Comparison of ENCODE assay signal across 8 cellular contexts in the genomic region with DNA sequence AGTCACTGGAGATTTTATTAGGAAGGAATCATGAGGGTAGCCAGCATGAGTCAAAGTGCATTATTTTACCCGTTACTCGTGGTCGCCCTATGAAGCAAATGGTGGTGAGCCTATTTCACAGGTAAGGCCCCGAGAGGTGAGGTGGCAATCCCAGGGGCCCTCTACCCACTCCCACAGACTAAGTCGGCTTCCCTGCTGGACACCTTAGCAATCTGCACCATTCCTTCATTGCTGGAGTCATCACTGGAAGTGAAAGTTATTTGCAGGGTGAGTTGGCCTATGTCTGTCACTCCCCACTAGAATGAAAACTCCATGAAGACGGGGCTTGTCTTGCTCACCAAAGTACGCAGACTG. TPM values are rescaled to one million over a fixed set of nuclear protein-coding genes. Genes with fewer than 3 reads are reported as not detected.
A peak's percentile ranks its signal among the peaks of the same experiment; 100 is the strongest.
DNase-seq lines count a peak whose midpoint lies in the region; ATAC-seq and TF ChIP-seq lines count a peak whose summit lies in the region.

No MANE protein-coding gene starts in this region.

- H3K9me3 ChIP-seq in SK-N-SH (no peaks in the 10 kb centered on the region), right lobe of liver (no peaks in the 10 kb centered on the region), subcutaneous abdominal adipose tissue (ENCODE audit: control insufficient read depth in 5 of 5, low read length in 5 of 5) (no peaks in the 10 kb centered on the region), SJCRH30 (replicated peaks) (no peaks in the 10 kb centered on the region)

- H3K79me2 ChIP-seq in SK-N-SH (ENCODE audit: insufficient read depth), result no peaks in the 10 kb centered on the region

- H3K36me3 Mint-ChIP-seq in activated T-helper 17 cell treated with anti-CD3 and anti-CD28 coated beads, Interleukin-2, amount 50 U/mL, for 72 hours (ENCODE audit: low read depth), result no peaks in the 10 kb centered on the region

- H4K20me1 ChIP-seq in SK-N-SH (ENCODE audit: insufficient read depth), result no peaks in the 10 kb centered on the region

- peaks cover 41% of the 10 kb centered on the region for H3F3A ChIP-seq in SK-N-SH (replicated peaks; ENCODE audit: insufficient read depth)

- ATAC-seq in SK-N-SH treated with all-trans-retinoic acid at 6 μM for 48 hours (no peak), right lobe of liver (no peak)
- peak; percentile 36 for ATAC-seq in activated T-helper 17 cell treated with anti-CD3 and anti-CD28 coated beads, Interleukin-2, amount 50 U/mL, for 72 hours (replicated peaks)

- H3K36me3 ChIP-seq in SK-N-SH (replicated peaks in 1 of 2; ENCODE audit: control insufficient read depth in 1 of 2, insufficient read depth in 2 of 2, low read length in 1 of 2), result no peaks in the 10 kb centered on the region
- H3K36me3 ChIP-seq in right lobe of liver, result no peaks in the 10 kb centered on the region
- no peaks in the 10 kb centered on the region for H3K36me3 ChIP-seq in subcutaneous abdominal adipose tissue (ENCODE audit: control insufficient read depth in 5 of 5, insufficient read depth in 5 of 5, low read length in 5 of 5)
- no peaks in the 10 kb centered on the region for H3K36me3 ChIP-seq in SJCRH30
- H3K36me3 ChIP-seq in H7 (replicated peaks; ENCODE audit: control insufficient read depth, insufficient read depth, low read length), result no peaks in the 10 kb centered on the region

- intact Hi-C loops in right lobe of liver (cut with DNase I), result loop anchor here (10.0 kb wide), 2 partner anchors 101 to 461 kb away; a partner anchor contains a TSS

- 73% methylated on average over 7 of the region's 7 CpGs for WGBS in SK-N-SH (ENCODE audit: low lambda C conversion rate)
- WGBS in right lobe of liver (ENCODE audit: insufficient coverage, low coverage, low lambda C conversion rate, missing lambda C conversion rate), result 25% methylated on average over 6 of the region's 7 CpGs

- H2AFZ ChIP-seq in SK-N-SH (ENCODE audit: low read depth), result no peak overlapping the region

- peak overlapping the region; percentile 89 to 95; a peak in 3 of 4 replicates for H3K27ac ChIP-seq in SK-N-SH (ENCODE audit: low read depth in 2 of 2, low read length in 1 of 2)
- peak overlapping the region; percentile 88 to 97 (median 94) for H3K27ac ChIP-seq in right lobe of liver
- H3K27ac ChIP-seq in subcutaneous abdominal adipose tissue (ENCODE audit: low read depth, low read length), result peak overlapping the region; percentile 99
- H3K27ac ChIP-seq in SJCRH30, result no peak overlapping the region

- DNase-seq in SK-N-SH, result no peak
- DNase-seq in right lobe of liver, result peak in 1 of 3 donors; percentile 31
- DNase-seq in SJCRH30, result no peak
- no peak for DNase-seq in H7
- no peak for DNase-seq in HCEC 1CT

- H3K27me3 ChIP-seq in SK-N-SH (ENCODE audit: insufficient read depth), result no peaks in the 10 kb centered on the region
- no peaks in the 10 kb centered on the region for H3K27me3 ChIP-seq in right lobe of liver
- H3K27me3 ChIP-seq in subcutaneous abdominal adipose tissue (ENCODE audit: control insufficient read depth in 5 of 5, insufficient read depth in 4 of 5, low read length in 5 of 5), result no peaks in the 10 kb centered on the region
- no peaks in the 10 kb centered on the region for H3K27me3 ChIP-seq in SJCRH30
- no peaks in the 10 kb centered on the region for H3K27me3 ChIP-seq in H7 (ENCODE audit: control insufficient read depth, insufficient read depth, low read length)

- H3K4me1 ChIP-seq in SK-N-SH (ENCODE audit: control insufficient read depth in 1 of 2, insufficient read depth in 2 of 2, low read depth in 1 of 2, low read length in 1 of 2), result peaks cover 28 to 29% of the 10 kb centered on the region in 2 experiments; a peak in 3 of 4 replicates
- peaks cover 0 to 73% (median 38%) of the 10 kb centered on the region in 4 donors for H3K4me1 ChIP-seq in right lobe of liver
- peaks cover 35 to 76% (median 71%) of the 10 kb centered on the region in 5 donors for H3K4me1 ChIP-seq in subcutaneous abdominal adipose tissue (ENCODE audit: control insufficient read depth in 5 of 5, insufficient read depth in 5 of 5, low read length in 5 of 5)
- H3K4me1 ChIP-seq in SJCRH30, result peaks cover 36% of the 10 kb centered on the region

- H3K27me3 Mint-ChIP-seq in activated T-helper 17 cell treated with anti-CD3 and anti-CD28 coated beads, Interleukin-2, amount 50 U/mL, for 72 hours, result no peaks in the 10 kb centered on the region

- peak overlapping the region; percentile 68 for H3K9ac ChIP-seq in SK-N-SH
- peak overlapping the region in 3 of 5 donors; percentile 49 to 66 (median 53) for H3K9ac ChIP-seq in subcutaneous abdominal adipose tissue (ENCODE audit: low read length in 5 of 5)

- CTCF ChIA-PET in SK-N-SH (lab: Yijun Ruan, JAX), result interaction anchor here (1.1 kb wide), 1 partner anchor 8 kb away, joined by 3 read pairs; no protein-coding TSS in a partner anchor

- TF ChIP-seq RAD21 in SK-N-SH (IDR thresholded peaks at IDR 0.05; ENCODE audit: low read length), result no peak

- H3K4me3 Mint-ChIP-seq in activated T-helper 17 cell treated with anti-CD3 and anti-CD28 coated beads, Interleukin-2, amount 50 U/mL, for 72 hours, result no peak overlapping the region

- H3K4me2 ChIP-seq in SK-N-SH, result peak overlapping the region; percentile 44; the same call in 1 of the 2 replicates

- H3K27ac Mint-ChIP-seq in activated T-helper 17 cell treated with anti-CD3 and anti-CD28 coated beads, Interleukin-2, amount 50 U/mL, for 72 hours, result peak overlapping the region; percentile 96

- H3K4me1 Mint-ChIP-seq in activated T-helper 17 cell treated with anti-CD3 and anti-CD28 coated beads, Interleukin-2, amount 50 U/mL, for 72 hours, result peaks cover 28% of the 10 kb centered on the region

- TF ChIP-seq POLR2A in right lobe of liver (IDR thresholded peaks at IDR 0.05), result no peak

- POLR2A ChIA-PET in SK-N-SH (lab: Yijun Ruan, JAX), result no interaction called here

- TF ChIP-seq EP300 in SK-N-SH (IDR thresholded peaks at IDR 0.05; ENCODE audit: borderline replicate concordance in 1 of 2, low read depth in 1 of 2, low read length in 1 of 2), result no peak

- no peaks in the 10 kb centered on the region for H3K9me2 ChIP-seq in SK-N-SH

- no peaks in the 10 kb centered on the region for H3K9me3 Mint-ChIP-seq in activated T-helper 17 cell treated with anti-CD3 and anti-CD28 coated beads, Interleukin-2, amount 50 U/mL, for 72 hours

- no peak overlapping the region for H3K4me3 ChIP-seq in SK-N-SH (ENCODE audit: low read depth in 2 of 2, low read length in 1 of 2)
- peak overlapping the region in 1 of 3 donors; percentile 3 for H3K4me3 ChIP-seq in right lobe of liver
- H3K4me3 ChIP-seq in subcutaneous abdominal adipose tissue (ENCODE audit: low read depth in 1 of 5, low read length in 5 of 5), result no peak overlapping the region
- no peak overlapping the region for H3K4me3 ChIP-seq in SJCRH30
- H3K4me3 ChIP-seq in H7 (ENCODE audit: insufficient read depth, low read depth, low read length), result no peak overlapping the region

- TF ChIP-seq CTCF in SK-N-SH (IDR thresholded peaks at IDR 0.05), result no peak
- no peak for TF ChIP-seq CTCF in right lobe of liver (IDR thresholded peaks at IDR 0.05)

TF ChIP-seq in SK-N-SH, 30 proteins besides CTCF, POLR2A, EP300 and RAD21 (continues in another document):
- TF ChIP-seq NFIC (IDR thresholded peaks at IDR 0.05; ENCODE audit: borderline replicate concordance), result no peak
- no peak for TF ChIP-seq GATA2 (CRISPR knock-in tag; IDR thresholded peaks at IDR 0.05)

TF ChIP-seq in SK-N-SH treated with all-trans-retinoic acid at 6 μM for 48 hours, 23 proteins besides CTCF, POLR2A, EP300 and RAD21:
- TF ChIP-seq, protein P1, sequence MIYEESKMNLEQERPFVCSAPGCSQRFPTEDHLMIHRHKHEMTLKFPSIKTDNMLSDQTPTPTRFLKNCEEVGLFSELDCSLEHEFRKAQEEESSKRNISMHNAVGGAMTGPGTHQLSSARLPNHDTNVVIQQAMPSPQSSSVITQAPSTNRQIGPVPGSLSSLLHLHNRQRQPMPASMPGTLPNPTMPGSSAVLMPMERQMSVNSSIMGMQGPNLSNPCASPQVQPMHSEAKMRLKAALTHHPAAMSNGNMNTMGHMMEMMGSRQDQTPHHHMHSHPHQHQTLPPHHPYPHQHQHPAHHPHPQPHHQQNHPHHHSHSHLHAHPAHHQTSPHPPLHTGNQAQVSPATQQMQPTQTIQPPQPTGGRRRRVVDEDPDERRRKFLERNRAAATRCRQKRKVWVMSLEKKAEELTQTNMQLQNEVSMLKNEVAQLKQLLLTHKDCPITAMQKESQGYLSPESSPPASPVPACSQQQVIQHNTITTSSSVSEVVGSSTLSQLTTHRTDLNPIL (CRISPR knock-in tag; IDR thresholded peaks at IDR 0.05; ENCODE audit: low read depth), result no peak
- no peak for TF ChIP-seq ZFP30 (CRISPR knock-in tag; IDR thresholded peaks at IDR 0.05)
- TF ChIP-seq ISL1 (CRISPR knock-in tag; IDR thresholded peaks at IDR 0.05), result no peak
- TF ChIP-seq TCF4 (CRISPR knock-in tag; IDR thresholded peaks at IDR 0.05; ENCODE audit: borderline replicate concordance), result no peak
- TF ChIP-seq ZNF8 (CRISPR knock-in tag; IDR thresholded peaks at IDR 0.05), result no peak

RNA-seq across cellular contexts. Expression of a gene that starts 52.7 kb away (rescaled TPM):
- 71.3 and 86.2 TPM in 2 replicates for polyA plus RNA-seq in SK-N-SH (2012; rRNA removed)
- polyA plus RNA-seq in SK-N-SH (2012; cell fraction: cytosol; rRNA removed), result 127 and 146 TPM in 2 replicates
- polyA plus RNA-seq in SK-N-SH (2012; cell fraction: nucleus; rRNA removed), result 19.1 and 35.3 TPM in 2 replicates
- 100 to 1,000 TPM; 110 to 117 TPM for total RNA-seq in activated T-helper 17 cell treated with anti-CD3 and anti-CD28 coated beads, Interleukin-2, amount 50 U/mL, for 72 hours
- total RNA-seq in right lobe of liver, result 10 to 100 TPM; 33.0 to 59.2 (median 42.7) TPM
- total RNA-seq in SJCRH30 (2014; rRNA removed; shearing (Covaris generic)), result 144 and 157 TPM in 2 replicates
- total RNA-seq in H7 (2014; rRNA removed; shearing (Covaris generic)), result 172 and 214 TPM in 2 replicates
